8 cellular contexts compared by ENCODE assay signal in the genomic region with DNA sequence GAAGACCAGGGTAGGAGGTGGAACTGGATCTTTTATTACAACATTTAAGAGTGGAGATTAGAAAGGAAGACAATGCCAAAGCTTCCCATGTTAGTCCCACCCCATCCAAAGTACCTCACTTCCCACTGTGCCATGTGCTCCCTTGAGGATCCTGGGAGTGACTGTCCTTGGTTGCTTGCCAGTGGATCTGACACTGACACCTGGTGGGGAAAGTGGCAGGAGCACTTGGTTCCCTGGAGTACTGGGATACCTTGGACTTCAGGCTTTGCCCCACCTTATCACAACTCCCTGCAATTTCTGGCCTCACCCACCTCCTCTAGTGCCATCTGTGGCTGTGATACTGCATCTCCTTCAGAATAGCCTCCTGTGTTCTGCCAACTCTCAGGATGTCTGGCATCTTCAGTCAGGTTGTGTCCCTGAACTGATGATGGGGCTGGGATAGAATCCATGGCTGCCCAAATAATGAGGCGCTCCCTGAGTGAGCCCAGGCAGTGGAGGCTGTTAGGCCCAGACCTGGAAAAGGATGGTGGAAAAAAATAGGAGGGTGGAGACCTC. TPM values are rescaled to one million over a fixed set of nuclear protein-coding genes. Genes with fewer than 3 reads are reported as not detected.
DNase-seq lines count a peak whose midpoint lies in the region; ATAC-seq and TF ChIP-seq lines count a peak whose summit lies in the region.

No MANE protein-coding gene starts in this region.

- H3K36me3 ChIP-seq in SK-N-SH (replicated peaks in 1 of 2; ENCODE audit: control insufficient read depth in 1 of 2, insufficient read depth in 2 of 2, low read length in 1 of 2) (peaks cover 23 to 29% of the 10 kb centered on the region in 2 experiments), prostate gland (peaks cover 2 to 6% of the 10 kb centered on the region in 2 donors)

- peak; percentile 30 for TF ChIP-seq RAD21 in SK-N-SH (IDR thresholded peaks at IDR 0.05; ENCODE audit: low read length)

- H3K4me1 ChIP-seq in SK-N-SH (ENCODE audit: control insufficient read depth in 1 of 2, insufficient read depth in 2 of 2, low read depth in 1 of 2, low read length in 1 of 2) (peaks cover 0 to 3% of the 10 kb centered on the region in 2 experiments; a peak in 1 of 4 replicates), prostate gland (replicated peaks) (no peaks in the 10 kb centered on the region)

- H4K20me1 ChIP-seq in SK-N-SH (ENCODE audit: insufficient read depth): no peaks in the 10 kb centered on the region

- no peak overlapping the region for H3K9ac ChIP-seq in SK-N-SH

- TF ChIP-seq CTCF in LNCaP clone FGC (IDR thresholded peaks at IDR 0.05; ENCODE audit: control insufficient read depth, extremely low read depth, insufficient read depth): peak; percentile 90
- TF ChIP-seq CTCF in SK-N-SH (IDR thresholded peaks at IDR 0.05): peak; percentile 44
- peak; percentile 34 for TF ChIP-seq CTCF in fibroblast of pulmonary artery (IDR thresholded peaks at IDR 0.05; ENCODE audit: low read length, missing control alignments)
- TF ChIP-seq CTCF in prostate gland (IDR thresholded peaks at IDR 0.05): peak in 3 of 4 experiments; percentile 43 to 49 (median 44)

- WGBS in SK-N-SH (ENCODE audit: low lambda C conversion rate): 100% methylated on average over 1 of the region's 1 CpG
- 100% methylated on average over 1 of the region's 1 CpG for WGBS in prostate gland

- CTCF ChIA-PET in SK-N-SH (lab: Yijun Ruan, JAX): interaction anchor here (0.8 to 3.0 kb wide), 6 partner anchors 11 to 22 kb away, joined by 3 to 13 read pairs (median 6); no protein-coding TSS in a partner anchor

- intact Hi-C loops in prostate gland (cut with DNase I): no loop called here

- no peaks in the 10 kb centered on the region for H3K79me2 ChIP-seq in SK-N-SH (ENCODE audit: insufficient read depth)

- no peak overlapping the region for H3K4me2 ChIP-seq in SK-N-SH

- H2AFZ ChIP-seq in SK-N-SH (ENCODE audit: low read depth): no peak overlapping the region

- ATAC-seq in GM18861 (IDR thresholded peaks at IDR 0.05; ENCODE audit: unreplicated experiment) (no peak), GM21723 (IDR thresholded peaks at IDR 0.05; ENCODE audit: unreplicated experiment) (no peak)

- H3K27me3 ChIP-seq in SK-N-SH (ENCODE audit: insufficient read depth) (no peaks in the 10 kb centered on the region), prostate gland (replicated peaks; ENCODE audit: insufficient read depth) (no peaks in the 10 kb centered on the region)

- H3K9me2 ChIP-seq in SK-N-SH: no peaks in the 10 kb centered on the region

- POLR2A ChIA-PET in SK-N-SH (lab: Yijun Ruan, JAX): no interaction called here

- H3K27ac ChIP-seq in SK-N-SH (ENCODE audit: low read depth in 2 of 2, low read length in 1 of 2): no peak overlapping the region; a peak in 1 of 4 replicates
- H3K27ac ChIP-seq in prostate gland: peak overlapping the region; percentile 93 to 97

- DNase-seq in DMS53 treated with DMSO at 0.1 percent for 48 hours (lab: John Stamatoyannopoulos, UW; ENCODE audit: unreplicated experiment): peak; percentile 69
- DNase-seq in LNCaP clone FGC (ENCODE audit: low read depth): peak; percentile 95
- peak; percentile 52 for DNase-seq in SK-N-SH
- DNase-seq in fibroblast of pulmonary artery (ENCODE audit: low read depth): peak; percentile 44
- peak; percentile 62 for DNase-seq in prostate gland (ENCODE audit: low spot score)
- DNase-seq in SIG-M5 (lab: John Stamatoyannopoulos, UW): no peak

- H3K4me3 ChIP-seq in LNCaP clone FGC (ENCODE audit: low read depth, low read length) (peak overlapping the region; percentile 98), SK-N-SH (ENCODE audit: low read depth in 2 of 2, low read length in 1 of 2) (no peak overlapping the region), fibroblast of pulmonary artery (replicated peaks; ENCODE audit: low read depth, low read length) (no peak overlapping the region), prostate gland (no peak overlapping the region)

- TF ChIP-seq POLR2A in prostate gland (IDR thresholded peaks at IDR 0.05): no peak

- H3F3A ChIP-seq in SK-N-SH (replicated peaks; ENCODE audit: insufficient read depth): peaks cover 45% of the 10 kb centered on the region

- H3K9me3 ChIP-seq in SK-N-SH (no peaks in the 10 kb centered on the region), prostate gland (no peaks in the 10 kb centered on the region)

- no peak for TF ChIP-seq EP300 in SK-N-SH (IDR thresholded peaks at IDR 0.05; ENCODE audit: borderline replicate concordance in 1 of 2, low read depth in 1 of 2, low read length in 1 of 2)

TF ChIP-seq in SK-N-SH, 30 proteins besides CTCF, POLR2A, EP300 and RAD21:
- TF ChIP-seq, protein P1, sequence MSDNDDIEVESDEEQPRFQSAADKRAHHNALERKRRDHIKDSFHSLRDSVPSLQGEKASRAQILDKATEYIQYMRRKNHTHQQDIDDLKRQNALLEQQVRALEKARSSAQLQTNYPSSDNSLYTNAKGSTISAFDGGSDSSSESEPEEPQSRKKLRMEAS (IDR thresholded peaks at IDR 0.05; ENCODE audit: low read depth): peak; percentile 71; the same call in 1 of the 2 replicates
- TF ChIP-seq RXRA (IDR thresholded peaks at IDR 0.05; ENCODE audit: borderline replicate concordance, low read depth) (no peak), MEF2A (IDR thresholded peaks at IDR 0.05; ENCODE audit: borderline replicate concordance, low read depth) (no peak), FOXM1 (IDR thresholded peaks at IDR 0.05; ENCODE audit: low read depth) (no peak), MXI1 (IDR thresholded peaks at IDR 0.05; ENCODE audit: low read depth, low read length) (peak; percentile 65; the same call in 1 of the 2 replicates), FOSL2 (IDR thresholded peaks at IDR 0.05; ENCODE audit: borderline replicate concordance, low read depth) (no peak)
- TF ChIP-seq, protein P2, sequence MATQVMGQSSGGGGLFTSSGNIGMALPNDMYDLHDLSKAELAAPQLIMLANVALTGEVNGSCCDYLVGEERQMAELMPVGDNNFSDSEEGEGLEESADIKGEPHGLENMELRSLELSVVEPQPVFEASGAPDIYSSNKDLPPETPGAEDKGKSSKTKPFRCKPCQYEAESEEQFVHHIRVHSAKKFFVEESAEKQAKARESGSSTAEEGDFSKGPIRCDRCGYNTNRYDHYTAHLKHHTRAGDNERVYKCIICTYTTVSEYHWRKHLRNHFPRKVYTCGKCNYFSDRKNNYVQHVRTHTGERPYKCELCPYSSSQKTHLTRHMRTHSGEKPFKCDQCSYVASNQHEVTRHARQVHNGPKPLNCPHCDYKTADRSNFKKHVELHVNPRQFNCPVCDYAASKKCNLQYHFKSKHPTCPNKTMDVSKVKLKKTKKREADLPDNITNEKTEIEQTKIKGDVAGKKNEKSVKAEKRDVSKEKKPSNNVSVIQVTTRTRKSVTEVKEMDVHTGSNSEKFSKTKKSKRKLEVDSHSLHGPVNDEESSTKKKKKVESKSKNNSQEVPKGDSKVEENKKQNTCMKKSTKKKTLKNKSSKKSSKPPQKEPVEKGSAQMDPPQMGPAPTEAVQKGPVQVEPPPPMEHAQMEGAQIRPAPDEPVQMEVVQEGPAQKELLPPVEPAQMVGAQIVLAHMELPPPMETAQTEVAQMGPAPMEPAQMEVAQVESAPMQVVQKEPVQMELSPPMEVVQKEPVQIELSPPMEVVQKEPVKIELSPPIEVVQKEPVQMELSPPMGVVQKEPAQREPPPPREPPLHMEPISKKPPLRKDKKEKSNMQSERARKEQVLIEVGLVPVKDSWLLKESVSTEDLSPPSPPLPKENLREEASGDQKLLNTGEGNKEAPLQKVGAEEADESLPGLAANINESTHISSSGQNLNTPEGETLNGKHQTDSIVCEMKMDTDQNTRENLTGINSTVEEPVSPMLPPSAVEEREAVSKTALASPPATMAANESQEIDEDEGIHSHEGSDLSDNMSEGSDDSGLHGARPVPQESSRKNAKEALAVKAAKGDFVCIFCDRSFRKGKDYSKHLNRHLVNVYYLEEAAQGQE (IDR thresholded peaks at IDR 0.05; ENCODE audit: low read depth, low read length): no peak
- TF ChIP-seq, protein P3, sequence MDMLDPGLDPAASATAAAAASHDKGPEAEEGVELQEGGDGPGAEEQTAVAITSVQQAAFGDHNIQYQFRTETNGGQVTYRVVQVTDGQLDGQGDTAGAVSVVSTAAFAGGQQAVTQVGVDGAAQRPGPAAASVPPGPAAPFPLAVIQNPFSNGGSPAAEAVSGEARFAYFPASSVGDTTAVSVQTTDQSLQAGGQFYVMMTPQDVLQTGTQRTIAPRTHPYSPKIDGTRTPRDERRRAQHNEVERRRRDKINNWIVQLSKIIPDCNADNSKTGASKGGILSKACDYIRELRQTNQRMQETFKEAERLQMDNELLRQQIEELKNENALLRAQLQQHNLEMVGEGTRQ (IDR thresholded peaks at IDR 0.05; ENCODE audit: borderline replicate concordance, low read depth, low read length): no peak

RNA-seq across cellular contexts. Expression of a gene that starts 1.3 kb away (rescaled TPM):
- 0.67 and 0.89 TPM in 2 replicates for polyA plus RNA-seq in SK-N-SH (2012; rRNA removed)
- polyA plus RNA-seq in SK-N-SH (2012; cell fraction: cytosol; rRNA removed): 0.63 and 0.64 TPM in 2 replicates
- 2.2 and 3.7 TPM in 2 replicates for polyA plus RNA-seq in SK-N-SH (2012; cell fraction: nucleus; rRNA removed)
- total RNA-seq in prostate gland: 1 to 10 TPM; 4.7 to 7.7 TPM

RNA-seq across cellular contexts. Expression of a gene that starts 16.6 kb away (rescaled TPM):
- polyA plus RNA-seq in SK-N-SH (2012; rRNA removed): 935 and 1,369 TPM in 2 replicates
- 948 and 1,077 TPM in 2 replicates for polyA plus RNA-seq in SK-N-SH (2012; cell fraction: cytosol; rRNA removed)
- polyA plus RNA-seq in SK-N-SH (2012; cell fraction: nucleus; rRNA removed): 611 and 1,260 TPM in 2 replicates
- 1,000 to 10,000 TPM in 1 of 2 donors, 100 to 1,000 TPM in 1; 966 to 1,595 TPM for total RNA-seq in prostate gland

RNA-seq across cellular contexts. Expression of a gene that starts 24.5 kb away (rescaled TPM):
- polyA plus RNA-seq in SK-N-SH (2012; rRNA removed): 0.05 TPM in 1 of 2 replicates, not detected in the other
- 0.04 and 0.05 TPM in 2 replicates for polyA plus RNA-seq in SK-N-SH (2012; cell fraction: cytosol; rRNA removed)
- polyA plus RNA-seq in SK-N-SH (2012; cell fraction: nucleus; rRNA removed): 0.24 and 0.29 TPM in 2 replicates
- total RNA-seq in prostate gland: 1 to 10 TPM in 1 of 2 donors, not detected in 1; 3.9 TPM

RNA-seq across cellular contexts. Expression of a gene that starts 24.9 kb away (rescaled TPM):
- 8.9 and 11.5 TPM in 2 replicates for polyA plus RNA-seq in SK-N-SH (2012; rRNA removed)
- 13.5 and 25.3 TPM in 2 replicates for polyA plus RNA-seq in SK-N-SH (2012; cell fraction: cytosol; rRNA removed)
- 18.5 and 26.1 TPM in 2 replicates for polyA plus RNA-seq in SK-N-SH (2012; cell fraction: nucleus; rRNA removed)
- total RNA-seq in prostate gland: 10 to 100 TPM; 10.9 to 19.9 TPM

RNA-seq across cellular contexts. Expression of a gene that starts 29.2 kb away (rescaled TPM):
- polyA plus RNA-seq in SK-N-SH (2012; rRNA removed): 131 and 177 TPM in 2 replicates
- 284 and 365 TPM in 2 replicates for polyA plus RNA-seq in SK-N-SH (2012; cell fraction: cytosol; rRNA removed)
- 51.5 and 158 TPM in 2 replicates for polyA plus RNA-seq in SK-N-SH (2012; cell fraction: nucleus; rRNA removed)
- total RNA-seq in prostate gland: 100 to 1,000 TPM; 172 to 432 TPM

Comparison
In these comparisons a context has a peak if more than half of its experiments do, and no peak if none do; other contexts are left out.
1. CTCF ChIP-seq: peak in every context shown above with its lines; median percentile 90 in LNCaP clone FGC; 44 in SK-N-SH; 44 in prostate gland; 34 in fibroblast of pulmonary artery.
2. H3K27ac ChIP-seq: peak in prostate gland (2 of 2); none in SK-N-SH (0 of 2).